8 cellular contexts compared by ENCODE assay signal in the genomic region with DNA sequence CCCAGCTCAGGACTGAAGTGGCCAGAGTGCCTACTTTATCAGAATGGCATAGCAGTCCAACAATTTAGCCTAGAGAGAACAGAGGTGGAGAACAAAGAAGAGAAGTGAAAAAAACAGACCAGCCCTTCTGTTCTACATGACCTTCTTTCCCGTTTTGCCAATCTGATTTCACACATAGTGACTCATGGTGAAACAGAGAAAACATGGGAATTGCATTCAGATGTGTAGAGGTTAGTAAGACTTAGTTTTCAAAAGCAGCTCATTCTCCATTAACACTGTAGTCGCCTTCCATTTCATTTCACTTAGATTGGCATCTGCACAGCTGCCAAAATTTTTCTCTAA.
DNase-seq lines count a peak whose midpoint lies in the region; ATAC-seq and TF ChIP-seq lines count a peak whose summit lies in the region.

No MANE protein-coding gene starts in this region.

- peak overlapping the region; percentile 67 for H3K4me3 ChIP-seq in RWPE2 (ENCODE audit: severe bottlenecking)

- peak overlapping the region; percentile 97 for H3K27ac Mint-ChIP-seq in activated naive CD4-positive, alpha-beta T cell treated with anti-CD3 and anti-CD28 coated beads, Interleukin-2, amount 50 U/mL, for 24 hours
- peak overlapping the region; percentile 84 to 95 (median 91) for H3K27ac Mint-ChIP-seq in nephron

- no peaks in the 10 kb centered on the region for H3K9me3 ChIP-seq in RWPE2 (ENCODE audit: severe bottlenecking)

- no peaks in the 10 kb centered on the region for H3K9me3 Mint-ChIP-seq in activated naive CD4-positive, alpha-beta T cell treated with anti-CD3 and anti-CD28 coated beads, Interleukin-2, amount 50 U/mL, for 24 hours
- H3K9me3 Mint-ChIP-seq in nephron: no peaks in the 10 kb centered on the region

- peaks cover 22% of the 10 kb centered on the region for H3K36me3 ChIP-seq in RWPE2 (ENCODE audit: low read depth)

- peak overlapping the region; percentile 89 for H3K4me3 Mint-ChIP-seq in activated naive CD4-positive, alpha-beta T cell treated with anti-CD3 and anti-CD28 coated beads, Interleukin-2, amount 50 U/mL, for 24 hours
- peak overlapping the region; percentile 93 to 95 (median 95) for H3K4me3 Mint-ChIP-seq in nephron

- TF ChIP-seq CTCF in RWPE2 (IDR thresholded peaks at IDR 0.05; ENCODE audit: poor library complexity, severe bottlenecking): no peak
- TF ChIP-seq CTCF in nephron (IDR thresholded peaks at IDR 0.05; ENCODE audit: unreplicated experiment in 3 of 3): no peak

- peaks cover 3% of the 10 kb centered on the region for H3K36me3 Mint-ChIP-seq in activated naive CD4-positive, alpha-beta T cell treated with anti-CD3 and anti-CD28 coated beads, Interleukin-2, amount 50 U/mL, for 24 hours
- H3K36me3 Mint-ChIP-seq in nephron (ENCODE audit: low read depth): no peaks in the 10 kb centered on the region

- ATAC-seq in RWPE2 (ENCODE audit: low read depth) (peak; percentile 8), HG02852 (IDR thresholded peaks at IDR 0.05; ENCODE audit: unreplicated experiment) (no peak)

- H3K27me3 Mint-ChIP-seq in activated naive CD4-positive, alpha-beta T cell treated with anti-CD3 and anti-CD28 coated beads, Interleukin-2, amount 50 U/mL, for 24 hours: no peaks in the 10 kb centered on the region
- no peaks in the 10 kb centered on the region for H3K27me3 Mint-ChIP-seq in nephron (ENCODE audit: low read depth)

- no peak for DNase-seq in activated naive CD4-positive, alpha-beta T cell treated with Interleukin-2 at 50 U/mL for 16 hours
- DNase-seq in RWPE2 (ENCODE audit: low spot score): no peak
- peak; percentile 54 for DNase-seq in epithelial cell of prostate (ENCODE audit: low read depth, low spot score)
- DNase-seq in NCI-H187 treated with DMSO at 0.1 percent for 48 hours (lab: John Stamatoyannopoulos, UW): no peak
- DNase-seq in DMS153 treated with DMSO at 0.1 percent for 48 hours (lab: John Stamatoyannopoulos, UW; ENCODE audit: unreplicated experiment): no peak

- peaks cover 70% of the 10 kb centered on the region for H3K4me1 Mint-ChIP-seq in activated naive CD4-positive, alpha-beta T cell treated with anti-CD3 and anti-CD28 coated beads, Interleukin-2, amount 50 U/mL, for 24 hours
- peaks cover 63% of the 10 kb centered on the region for H3K4me1 Mint-ChIP-seq in nephron

- H3K27me3 ChIP-seq in RWPE2 (ENCODE audit: insufficient read depth, poor library complexity, severe bottlenecking): no peaks in the 10 kb centered on the region

- H3K27ac ChIP-seq in RWPE2 (ENCODE audit: poor library complexity, severe bottlenecking) (peak overlapping the region; percentile 94), epithelial cell of prostate (peak overlapping the region; percentile 97)

- H3K4me1 ChIP-seq in RWPE2 (ENCODE audit: insufficient read depth, poor library complexity, severe bottlenecking): peaks cover 63% of the 10 kb centered on the region
